20 cellular contexts compared by ENCODE assay signal in the genomic region with DNA sequence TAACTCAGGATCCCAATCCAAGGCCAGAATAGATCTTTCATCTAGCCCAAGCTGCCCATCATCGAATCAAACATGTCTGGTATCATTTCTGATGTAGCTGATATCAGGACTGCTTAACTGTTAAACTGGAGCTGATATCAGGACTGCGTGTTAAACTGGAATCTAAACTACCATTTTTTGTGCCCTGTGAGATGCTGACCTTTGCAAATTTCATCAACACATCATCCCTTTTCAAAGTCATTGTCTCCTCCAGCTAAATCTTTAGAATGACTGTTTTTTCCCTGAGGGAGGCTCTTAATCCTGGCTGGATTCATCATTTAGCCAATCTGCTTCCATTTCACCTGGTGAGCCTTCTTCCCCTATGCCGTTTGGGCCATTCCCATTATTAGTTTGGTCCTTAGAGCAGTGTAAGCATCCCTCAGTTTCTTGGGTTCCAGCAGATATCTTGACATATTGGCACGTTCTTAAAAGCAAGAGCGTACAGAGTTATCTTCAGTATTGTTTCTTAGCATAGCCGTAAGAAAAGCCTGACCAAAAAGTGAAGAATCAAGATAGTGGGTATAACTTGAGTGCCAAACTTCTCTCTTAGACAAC. TPM values are rescaled to one million over a fixed set of nuclear protein-coding genes. Genes with fewer than 3 reads are reported as not detected.
DNase-seq lines count a peak whose midpoint lies in the region; ATAC-seq, FAIRE-seq and TF ChIP-seq lines count a peak whose summit lies in the region.
"Had no signal": no experiment of that assay in that cellular context is flagged by ENCODE, and none has a peak within 500 bp of the region (broad histone marks: within the 10 kb centered on the region; RNA-seq: fewer than 3 reads in every experiment).

No MANE protein-coding gene starts in this region.

- H2AFZ ChIP-seq in HepG2 (ENCODE audit: low read length) (no peak overlapping the region), OCI-LY7 (ENCODE audit: low read length) (no peak overlapping the region)
- H2AFZ ChIP-seq: GM23338 had no signal

- H3K36me3 Mint-ChIP-seq in T-helper 17 cell (ENCODE audit: low read depth) (no peaks in the 10 kb centered on the region), osteocyte (ENCODE audit: unreplicated experiment) (peaks cover 16% of the 10 kb centered on the region)
- peaks cover 44% of the 10 kb centered on the region for H3K36me3 Mint-ChIP-seq in CD8-positive, alpha-beta T cell

- DNase-seq in HepG2 (ENCODE audit: low spot score) (no peak), right lobe of liver (no peak), T-helper 17 cell (no peak), osteocyte (ENCODE audit: extremely low spot score, unreplicated experiment) (peak; percentile 4), NCI-H82 (lab: John Stamatoyannopoulos, UW) (no peak), OCI-LY7 (ENCODE audit: low spot score) (no peak)
- no peak for DNase-seq in CD8-positive, alpha-beta T cell
- DNase-seq: 8988T; C1 segment of cervical spinal cord; CD4-positive, alpha-beta memory T cell; DMS 273 treated with DMSO at 0.1 percent for 48 hours; DMS79; EL; GDM1; H9 had no signal

- in situ Hi-C loops in HepG2 (cut with HindIII; ENCODE audit: extremely low pct_ligation_motif_present, low pct_unique_long_range_greater_than_20kb) = no loop called here

- no peak overlapping the region for H3K4me2 ChIP-seq in HepG2 (ENCODE audit: low read depth, low read length)
- H3K4me2 ChIP-seq in OCI-LY7 (ENCODE audit: low read length) = no peak overlapping the region
- H3K4me2 ChIP-seq: GM23338 had no signal

- H3K27ac Mint-ChIP-seq in T-helper 17 cell = no peak overlapping the region
- H3K27ac Mint-ChIP-seq in osteocyte (ENCODE audit: unreplicated experiment) = no peak overlapping the region
- no peak overlapping the region for H3K27ac Mint-ChIP-seq in CD8-positive, alpha-beta T cell
- H3K27ac Mint-ChIP-seq: CD4-positive, alpha-beta memory T cell; GM23338; H9 had no signal

- H3K4me3 ChIP-seq in HepG2 (replicated peaks in 1 of 3; ENCODE audit: insufficient read depth in 1 of 3, low read depth in 2 of 3, low read length in 3 of 3) = no peak overlapping the region
- H3K4me3 ChIP-seq in right lobe of liver = no peak overlapping the region
- no peak overlapping the region for H3K4me3 ChIP-seq in OCI-LY7 (ENCODE audit: low read depth, low read length, poor library complexity, severe bottlenecking)
- no peak overlapping the region for H3K4me3 ChIP-seq in CD8-positive, alpha-beta T cell (ENCODE audit: low read depth, low read length)
- H3K4me3 ChIP-seq: GM12878, GM23338 had no signal

- intact Hi-C loops in HepG2 (cut with micrococcal nuclease; ENCODE audit: unreplicated experiment) (loop anchor here (5.0 kb wide), 1 partner anchor 193 kb away; no protein-coding TSS in a partner anchor), right lobe of liver (cut with DNase I) (no loop called here), OCI-LY7 (cut with micrococcal nuclease; ENCODE audit: unreplicated experiment) (no loop called here)
- intact Hi-C loops in CD8-positive, alpha-beta T cell (cut with DNase I, micrococcal nuclease) = loop anchor here (5.0 to 10.0 kb wide), 4 partner anchors 138 to 1433 kb away; a partner anchor contains a TSS

- no peak for TF ChIP-seq RAD21 in HepG2 (CRISPR knock-in tag; IDR thresholded peaks at IDR 0.05)

- TF ChIP-seq POLR2A in HepG2 (IDR thresholded peaks at IDR 0.05; ENCODE audit: insufficient read depth in 1 of 2, low read depth in 2 of 2, low read length in 2 of 2) (0 out of 4 replicates have a peak, but pooled peaks of 1 of the 2 experiments have one; percentile 12), right lobe of liver (IDR thresholded peaks at IDR 0.05) (no peak)

- no peaks in the 10 kb centered on the region for H3K27me3 ChIP-seq in HepG2 (ENCODE audit: control insufficient read depth in 1 of 2, insufficient read depth in 2 of 2, low read length in 2 of 2)
- H3K27me3 ChIP-seq in right lobe of liver = no peaks in the 10 kb centered on the region
- no peaks in the 10 kb centered on the region for H3K27me3 ChIP-seq in CD8-positive, alpha-beta T cell (ENCODE audit: insufficient read depth, low read length)

- no peaks in the 10 kb centered on the region for H3K4me1 ChIP-seq in HepG2 (ENCODE audit: insufficient read depth, low read length)
- H3K4me1 ChIP-seq in right lobe of liver = peaks cover 0 to 6% (median 0%) of the 10 kb centered on the region in 4 donors
- no peaks in the 10 kb centered on the region for H3K4me1 ChIP-seq in OCI-LY7 (ENCODE audit: insufficient read depth, low read length, poor library complexity, severe bottlenecking)
- no peaks in the 10 kb centered on the region for H3K4me1 ChIP-seq in CD8-positive, alpha-beta T cell (ENCODE audit: insufficient read depth, low read length)

- H3K27ac ChIP-seq in HepG2 (ENCODE audit: extremely low read length, insufficient read depth, low read length) (no peak overlapping the region), right lobe of liver (no peak overlapping the region), OCI-LY7 (ENCODE audit: low read depth, low read length, poor library complexity, severe bottlenecking) (no peak overlapping the region)
- no peak overlapping the region for H3K27ac ChIP-seq in CD8-positive, alpha-beta T cell (ENCODE audit: low read depth, low read length)

- H3K9me2 ChIP-seq in OCI-LY7 (ENCODE audit: insufficient read depth, low read length) = no peaks in the 10 kb centered on the region

- H3K79me2 ChIP-seq in HepG2 (ENCODE audit: insufficient read depth, low read length) = peaks cover 2% of the 10 kb centered on the region
- no peaks in the 10 kb centered on the region for H3K79me2 ChIP-seq in OCI-LY7 (ENCODE audit: insufficient read depth, low read depth, low read length)

- WGBS in HepG2 (ENCODE audit: low lambda C conversion rate) = over 99% methylated on average over 6 of the region's 6 CpGs
- 79% methylated on average over 6 of the region's 6 CpGs for WGBS in right lobe of liver (ENCODE audit: insufficient coverage, low coverage, low lambda C conversion rate, missing lambda C conversion rate)

- H3K27me3 Mint-ChIP-seq in T-helper 17 cell (no peaks in the 10 kb centered on the region), osteocyte (ENCODE audit: unreplicated experiment) (no peaks in the 10 kb centered on the region)
- H3K27me3 Mint-ChIP-seq in CD8-positive, alpha-beta T cell (ENCODE audit: low read depth) = no peaks in the 10 kb centered on the region
- H3K27me3 Mint-ChIP-seq: CD4-positive, alpha-beta memory T cell had no signal

- H3K36me3 ChIP-seq in HepG2 (replicated peaks in 1 of 2; ENCODE audit: control insufficient read depth in 1 of 2, insufficient read depth in 2 of 2, low read length in 2 of 2) (peaks cover 11 to 58% of the 10 kb centered on the region in 2 experiments), right lobe of liver (peaks cover 0 to 22% (median 8%) of the 10 kb centered on the region in 4 donors), OCI-LY7 (ENCODE audit: insufficient read depth, low read length) (peaks cover 66% of the 10 kb centered on the region)
- no peaks in the 10 kb centered on the region for H3K36me3 ChIP-seq in CD8-positive, alpha-beta T cell (ENCODE audit: insufficient read depth, low read length)

- H4K20me1 ChIP-seq in HepG2 (ENCODE audit: insufficient read depth, low read length) (peaks cover 8% of the 10 kb centered on the region; the same call in 1 of the 2 replicates), OCI-LY7 (ENCODE audit: insufficient read depth, low read length) (no peaks in the 10 kb centered on the region; the same call in 1 of the 2 replicates)

- H3K9me3 Mint-ChIP-seq in osteocyte (ENCODE audit: unreplicated experiment) = no peaks in the 10 kb centered on the region
- no peaks in the 10 kb centered on the region for H3K9me3 Mint-ChIP-seq in CD8-positive, alpha-beta T cell
- H3K9me3 Mint-ChIP-seq: CD4-positive, alpha-beta memory T cell; GM23338 had no signal

- H3K4me3 Mint-ChIP-seq in T-helper 17 cell (peak overlapping the region; percentile 9), osteocyte (ENCODE audit: unreplicated experiment) (no peak overlapping the region)
- no peak overlapping the region for H3K4me3 Mint-ChIP-seq in CD8-positive, alpha-beta T cell
- H3K4me3 Mint-ChIP-seq: CD4-positive, alpha-beta memory T cell; GM23338; H9 had no signal

- no peak for ATAC-seq in HepG2
- ATAC-seq in right lobe of liver = no peak
- ATAC-seq in T-helper 17 cell = no peak
- no peak for ATAC-seq in CD8-positive, alpha-beta T cell
- ATAC-seq: GM12878, GM23338, HCT116 had no signal

- FAIRE-seq in HepG2 (lab: Jason Lieb, UNC) = no peak
- FAIRE-seq: D721Med, GM12878, GM19239 had no signal

- CTCF ChIA-PET in HepG2 (lab: Yijun Ruan, JAX; ENCODE audit: low intra/inter-chr PET ratio, low total read pairs) (interaction anchor here (1.4 to 3.9 kb wide), 2 partner anchors 138 to 191 kb away, joined by 6 to 53 read pairs; a partner anchor contains a TSS), OCI-LY7 (lab: Charles Lee; ENCODE audit: unreplicated experiment) (no interaction called here)
- CTCF ChIA-PET in CD8-positive, alpha-beta T cell (lab: Charles Lee) = interaction anchor here (2.2 kb wide), 1 partner anchor 191 kb away, joined by 8 read pairs; no protein-coding TSS in a partner anchor

- BruUV-seq in HepG2 (replicated peaks; lab: Mats Ljungman, UMichigan) (no TSS peak), OCI-LY7 (replicated peaks; lab: Mats Ljungman, UMichigan) (no TSS peak)

- TF ChIP-seq CTCF in HepG2 (CRISPR knock-in tag; IDR thresholded peaks at IDR 0.05) = no peak
- TF ChIP-seq CTCF in right lobe of liver (IDR thresholded peaks at IDR 0.05) = no peak
- TF ChIP-seq CTCF in osteocyte (IDR thresholded peaks at IDR 0.05) = no peak
- no peak for TF ChIP-seq CTCF in OCI-LY7 (conservative IDR thresholded peaks at IDR 0.05; ENCODE audit: low read length)
- no peak for TF ChIP-seq CTCF in CD8-positive, alpha-beta T cell (IDR thresholded peaks at IDR 0.05)

- POLR2A ChIA-PET in HepG2 (lab: Yijun Ruan, JAX) = interaction anchor here (1.3 kb wide), 1 partner anchor 138 kb away, joined by 7 read pairs; a partner anchor contains a TSS
- POLR2A ChIA-PET in OCI-LY7 (lab: Charles Lee) = interaction anchor here (1.5 kb wide), 1 partner anchor 11 kb away, joined by 3 read pairs; no protein-coding TSS in a partner anchor
- POLR2A ChIA-PET in CD8-positive, alpha-beta T cell (lab: Charles Lee) = interaction anchor here (0.7 kb wide), 1 partner anchor 188 kb away, joined by 3 read pairs; no protein-coding TSS in a partner anchor

- H3K9ac ChIP-seq in HepG2 (ENCODE audit: insufficient read depth, low read depth, low read length) = no peak overlapping the region

- H3K4me1 Mint-ChIP-seq in T-helper 17 cell (peaks cover 11% of the 10 kb centered on the region), osteocyte (ENCODE audit: unreplicated experiment) (peaks cover 5% of the 10 kb centered on the region)
- H3K4me1 Mint-ChIP-seq in CD8-positive, alpha-beta T cell (ENCODE audit: low read depth) = peaks cover 9% of the 10 kb centered on the region

- TF ChIP-seq EP300 in HepG2 (IDR thresholded peaks at IDR 0.05; ENCODE audit: low read depth in 2 of 2, low read length in 2 of 2) = no peak
- TF ChIP-seq EP300 in HepG2 (CRISPR knock-in tag; IDR thresholded peaks at IDR 0.05; ENCODE audit: borderline replicate concordance) = no peak

- H3K9me3 ChIP-seq in HepG2 (ENCODE audit: low read length) (no peaks in the 10 kb centered on the region), right lobe of liver (no peaks in the 10 kb centered on the region), T-helper 17 cell (ENCODE audit: control insufficient read depth, low read length, poor library complexity, severe bottlenecking) (no peaks in the 10 kb centered on the region), OCI-LY7 (ENCODE audit: low read length) (no peaks in the 10 kb centered on the region)
- H3K9me3 ChIP-seq in CD8-positive, alpha-beta T cell (ENCODE audit: low read length) = no peaks in the 10 kb centered on the region

RNA-seq across cellular contexts. Expression of a gene that starts 12.3 kb away (rescaled TPM):
- total RNA-seq in HepG2 (2016; rRNA removed; fragmentation: Illumina TruSeq; extraction: Trizol) = 3,331 and 4,246 TPM in 2 replicates
- total RNA-seq in HepG2 (2016; cell fraction: cytosol; rRNA removed; fragmentation: Illumina TruSeq; extraction: Trizol; ENCODE audit: low read depth) = 5,225 and 5,854 TPM in 2 replicates
- 3,362 and 4,378 TPM in 2 replicates for total RNA-seq in HepG2 (2016; cell fraction: insoluble cytoplasmic fraction; rRNA removed; fragmentation: Illumina TruSeq; extraction: Trizol)
- total RNA-seq in HepG2 (2016; cell fraction: membrane; rRNA removed; fragmentation: Illumina TruSeq; extraction: Trizol) = 8,556 and 9,092 TPM in 2 replicates
- total RNA-seq in HepG2 (2016; cell fraction: nucleus; rRNA removed; fragmentation: Illumina TruSeq; extraction: Trizol) = 1,122 and 1,268 TPM in 2 replicates
- 3,582 and 3,614 TPM in 2 replicates for polyA plus RNA-seq in HepG2 (2011; rRNA removed)
- polyA plus RNA-seq in HepG2 (2011; cell fraction: cytosol; rRNA removed) = 3,176 and 4,386 TPM in 2 replicates
- 741 and 878 TPM in 2 replicates for polyA plus RNA-seq in HepG2 (2011; cell fraction: nucleus; rRNA removed)
- 8,552 and 9,844 TPM in 2 replicates for polyA plus RNA-seq in HepG2 (2012)
- polyA plus RNA-seq in HepG2 (2016; cell fraction: cytosol; fragmentation: Illumina TruSeq; extraction: Trizol; ENCODE audit: low read depth) = 7,218 and 7,614 TPM in 2 replicates
- polyA plus RNA-seq in HepG2 (2016; cell fraction: insoluble cytoplasmic fraction; fragmentation: Illumina TruSeq; extraction: Trizol; ENCODE audit: low read depth) = 4,222 and 4,697 TPM in 2 replicates
- polyA plus RNA-seq in HepG2 (2016; cell fraction: membrane; fragmentation: Illumina TruSeq; extraction: Trizol; ENCODE audit: low read depth) = 8,348 and 8,377 TPM in 2 replicates
- 2,101 and 2,110 TPM in 2 replicates for polyA plus RNA-seq in HepG2 (2016; cell fraction: nucleus; fragmentation: Illumina TruSeq; extraction: Trizol; ENCODE audit: insufficient read depth, low read depth)
- polyA minus RNA-seq in HepG2 (2011; rRNA and poly(A)+ RNA removed; ENCODE audit: low replicate concordance) = 234 and 364 TPM in 2 replicates
- 317 and 452 TPM in 2 replicates for polyA minus RNA-seq in HepG2 (2011; cell fraction: cytosol; rRNA and poly(A)+ RNA removed)
- polyA minus RNA-seq in HepG2 (2011; cell fraction: nucleus; rRNA and poly(A)+ RNA removed) = 241 and 344 TPM in 2 replicates
- 100 to 1,000 TPM; 363 to 497 (median 443) TPM for total RNA-seq in right lobe of liver
- total RNA-seq in T-helper 17 cell = 1,000 to 10,000 TPM; 1,930 to 1,963 TPM
- 1,335 and 1,348 TPM in 2 replicates for total RNA-seq in osteocyte
- total RNA-seq in OCI-LY7 (2014; rRNA removed; shearing (Covaris generic)) = 1,977 and 1,991 TPM in 2 replicates
- 1,220 and 1,348 TPM in 2 replicates for total RNA-seq in OCI-LY7 (2022)
- 1,000 to 10,000 TPM; 2,776 to 2,895 TPM for total RNA-seq in CD8-positive, alpha-beta T cell

Comparison
In these comparisons a context has a peak if more than half of its experiments do, and no peak if none do; other contexts are left out.
1. intact Hi-C loops: an anchor here in HepG2 (5.0 kb wide) and CD8-positive, alpha-beta T cell (5.0 to 10.0 kb wide); none called in right lobe of liver and OCI-LY7.